Comparison of ENCODE assay signal across 2 cellular contexts in the genomic region with DNA sequence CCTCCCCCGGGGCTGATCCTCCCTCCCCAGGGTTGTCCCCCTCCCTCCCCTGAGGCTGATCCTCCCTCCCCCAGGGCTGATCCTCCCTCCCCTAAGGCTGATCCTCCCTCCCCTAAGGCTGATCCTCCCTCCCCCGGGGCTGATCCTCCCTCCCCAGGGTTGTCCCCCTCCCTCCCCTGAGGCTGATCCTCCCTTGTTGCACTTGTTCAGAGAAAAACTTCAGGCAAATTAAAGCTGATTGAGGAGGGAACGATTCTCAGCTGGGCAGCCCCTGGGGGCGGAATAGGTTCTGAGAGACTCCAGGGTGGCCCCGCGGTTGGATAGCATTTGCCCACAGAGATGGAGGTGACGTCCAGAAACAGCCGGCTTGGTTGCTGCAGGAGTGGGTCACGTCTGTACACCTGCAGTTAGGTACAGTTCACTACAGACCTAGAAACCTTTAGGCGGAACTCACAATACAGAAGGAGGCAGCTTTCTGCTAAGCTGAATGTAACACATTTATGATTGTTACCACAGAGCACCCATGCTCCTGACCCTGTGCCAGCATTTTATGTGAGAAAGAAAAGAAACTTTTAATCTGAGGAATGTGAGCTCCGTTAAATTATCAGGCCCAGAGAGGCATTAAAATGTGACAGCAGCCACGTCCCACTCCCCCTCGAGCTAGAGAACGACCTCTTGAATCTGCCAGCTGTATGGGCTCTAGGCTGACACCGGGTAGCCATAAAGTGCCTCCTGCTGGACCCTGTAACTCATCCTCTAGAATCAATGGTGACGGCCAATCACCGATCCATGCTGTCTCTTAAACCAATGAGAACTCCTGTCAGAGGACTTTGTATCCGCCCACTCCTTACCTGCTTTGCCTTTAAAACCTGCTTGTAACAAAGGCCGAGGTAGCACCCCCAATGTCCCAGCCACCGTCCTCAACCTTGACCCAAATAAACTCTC.
TF ChIP-seq lines count a peak whose summit lies in the region.

No MANE protein-coding gene starts in this region.

TF ChIP-seq in K562, 482 proteins besides CTCF, POLR2A, EP300 and RAD21 (continued from another document):
- TF ChIP-seq, protein P1, sequence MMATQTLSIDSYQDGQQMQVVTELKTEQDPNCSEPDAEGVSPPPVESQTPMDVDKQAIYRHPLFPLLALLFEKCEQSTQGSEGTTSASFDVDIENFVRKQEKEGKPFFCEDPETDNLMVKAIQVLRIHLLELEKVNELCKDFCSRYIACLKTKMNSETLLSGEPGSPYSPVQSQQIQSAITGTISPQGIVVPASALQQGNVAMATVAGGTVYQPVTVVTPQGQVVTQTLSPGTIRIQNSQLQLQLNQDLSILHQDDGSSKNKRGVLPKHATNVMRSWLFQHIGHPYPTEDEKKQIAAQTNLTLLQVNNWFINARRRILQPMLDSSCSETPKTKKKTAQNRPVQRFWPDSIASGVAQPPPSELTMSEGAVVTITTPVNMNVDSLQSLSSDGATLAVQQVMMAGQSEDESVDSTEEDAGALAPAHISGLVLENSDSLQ (IDR thresholded peaks at IDR 0.05) = peak; percentile 76
- TF ChIP-seq ZNF830 (CRISPR knock-in tag; IDR thresholded peaks at IDR 0.05) = no peak
- peak; percentile 40 for TF ChIP-seq NFYB (IDR thresholded peaks at IDR 0.05; ENCODE audit: extremely low read depth, insufficient read length)
- no peak for TF ChIP-seq NBN (IDR thresholded peaks at IDR 0.05; ENCODE audit: low read depth)
- TF ChIP-seq SRSF9 (IDR thresholded peaks at IDR 0.05; ENCODE audit: borderline replicate concordance, low read depth, low read length) = no peak
- TF ChIP-seq E2F3 (CRISPR knock-in tag; IDR thresholded peaks at IDR 0.05) = no peak

TF ChIP-seq in SK-N-SH treated with all-trans-retinoic acid at 6 μM for 48 hours, 23 proteins besides CTCF, POLR2A, EP300 and RAD21 (continued from another document):
- TF ChIP-seq, protein P2, sequence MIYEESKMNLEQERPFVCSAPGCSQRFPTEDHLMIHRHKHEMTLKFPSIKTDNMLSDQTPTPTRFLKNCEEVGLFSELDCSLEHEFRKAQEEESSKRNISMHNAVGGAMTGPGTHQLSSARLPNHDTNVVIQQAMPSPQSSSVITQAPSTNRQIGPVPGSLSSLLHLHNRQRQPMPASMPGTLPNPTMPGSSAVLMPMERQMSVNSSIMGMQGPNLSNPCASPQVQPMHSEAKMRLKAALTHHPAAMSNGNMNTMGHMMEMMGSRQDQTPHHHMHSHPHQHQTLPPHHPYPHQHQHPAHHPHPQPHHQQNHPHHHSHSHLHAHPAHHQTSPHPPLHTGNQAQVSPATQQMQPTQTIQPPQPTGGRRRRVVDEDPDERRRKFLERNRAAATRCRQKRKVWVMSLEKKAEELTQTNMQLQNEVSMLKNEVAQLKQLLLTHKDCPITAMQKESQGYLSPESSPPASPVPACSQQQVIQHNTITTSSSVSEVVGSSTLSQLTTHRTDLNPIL (CRISPR knock-in tag; IDR thresholded peaks at IDR 0.05; ENCODE audit: low read depth) = no peak
- TF ChIP-seq ZNF8 (CRISPR knock-in tag; IDR thresholded peaks at IDR 0.05) (no peak), PPARA (CRISPR knock-in tag; IDR thresholded peaks at IDR 0.05; ENCODE audit: borderline replicate concordance) (no peak), ZC3H10 (CRISPR knock-in tag; IDR thresholded peaks at IDR 0.05) (no peak), GLIS3 (CRISPR knock-in tag; IDR thresholded peaks at IDR 0.05) (no peak), ZFP30 (CRISPR knock-in tag; IDR thresholded peaks at IDR 0.05) (no peak), ARNTL (CRISPR knock-in tag; IDR thresholded peaks at IDR 0.05; ENCODE audit: borderline replicate concordance, low read depth) (no peak)
- TF ChIP-seq, protein P3, sequence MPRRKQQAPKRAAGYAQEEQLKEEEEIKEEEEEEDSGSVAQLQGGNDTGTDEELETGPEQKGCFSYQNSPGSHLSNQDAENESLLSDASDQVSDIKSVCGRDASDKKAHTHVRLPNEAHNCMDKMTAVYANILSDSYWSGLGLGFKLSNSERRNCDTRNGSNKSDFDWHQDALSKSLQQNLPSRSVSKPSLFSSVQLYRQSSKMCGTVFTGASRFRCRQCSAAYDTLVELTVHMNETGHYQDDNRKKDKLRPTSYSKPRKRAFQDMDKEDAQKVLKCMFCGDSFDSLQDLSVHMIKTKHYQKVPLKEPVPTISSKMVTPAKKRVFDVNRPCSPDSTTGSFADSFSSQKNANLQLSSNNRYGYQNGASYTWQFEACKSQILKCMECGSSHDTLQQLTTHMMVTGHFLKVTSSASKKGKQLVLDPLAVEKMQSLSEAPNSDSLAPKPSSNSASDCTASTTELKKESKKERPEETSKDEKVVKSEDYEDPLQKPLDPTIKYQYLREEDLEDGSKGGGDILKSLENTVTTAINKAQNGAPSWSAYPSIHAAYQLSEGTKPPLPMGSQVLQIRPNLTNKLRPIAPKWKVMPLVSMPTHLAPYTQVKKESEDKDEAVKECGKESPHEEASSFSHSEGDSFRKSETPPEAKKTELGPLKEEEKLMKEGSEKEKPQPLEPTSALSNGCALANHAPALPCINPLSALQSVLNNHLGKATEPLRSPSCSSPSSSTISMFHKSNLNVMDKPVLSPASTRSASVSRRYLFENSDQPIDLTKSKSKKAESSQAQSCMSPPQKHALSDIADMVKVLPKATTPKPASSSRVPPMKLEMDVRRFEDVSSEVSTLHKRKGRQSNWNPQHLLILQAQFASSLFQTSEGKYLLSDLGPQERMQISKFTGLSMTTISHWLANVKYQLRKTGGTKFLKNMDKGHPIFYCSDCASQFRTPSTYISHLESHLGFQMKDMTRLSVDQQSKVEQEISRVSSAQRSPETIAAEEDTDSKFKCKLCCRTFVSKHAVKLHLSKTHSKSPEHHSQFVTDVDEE (CRISPR knock-in tag; IDR thresholded peaks at IDR 0.05) = no peak
